1 cellular context compared by ENCODE assay signal in genomic region chr7:2638224-2638991, GRCh38.
A peak's percentile ranks its signal among the peaks of the same experiment; 100 is the strongest.
TF ChIP-seq lines count a peak whose summit lies in the region.

No MANE protein-coding gene starts in this region.

TF ChIP-seq in HepG2, 621 proteins besides CTCF, POLR2A, EP300 and RAD21 (continued from another document and continues in another):
- peak; percentile 95; the same call in 1 of the 2 replicates for TF ChIP-seq ZSCAN20 (CRISPR knock-in tag; IDR thresholded peaks at IDR 0.05; ENCODE audit: borderline replicate concordance)
- TF ChIP-seq CENPT (CRISPR knock-in tag; IDR thresholded peaks at IDR 0.05; ENCODE audit: low read depth), result no peak
- 0 out of 2 replicates have a peak, but pooled peaks have one; percentile 26 for TF ChIP-seq ZNF546 (CRISPR knock-in tag; conservative IDR thresholded peaks at IDR 0.05)
- no peak for TF ChIP-seq ZNF143 (CRISPR knock-in tag; IDR thresholded peaks at IDR 0.05)
- peak; percentile 26 for TF ChIP-seq HNRNPLL (IDR thresholded peaks at IDR 0.05; ENCODE audit: low read depth, low read length, poor library complexity, severe bottlenecking)
- TF ChIP-seq, protein P1, sequence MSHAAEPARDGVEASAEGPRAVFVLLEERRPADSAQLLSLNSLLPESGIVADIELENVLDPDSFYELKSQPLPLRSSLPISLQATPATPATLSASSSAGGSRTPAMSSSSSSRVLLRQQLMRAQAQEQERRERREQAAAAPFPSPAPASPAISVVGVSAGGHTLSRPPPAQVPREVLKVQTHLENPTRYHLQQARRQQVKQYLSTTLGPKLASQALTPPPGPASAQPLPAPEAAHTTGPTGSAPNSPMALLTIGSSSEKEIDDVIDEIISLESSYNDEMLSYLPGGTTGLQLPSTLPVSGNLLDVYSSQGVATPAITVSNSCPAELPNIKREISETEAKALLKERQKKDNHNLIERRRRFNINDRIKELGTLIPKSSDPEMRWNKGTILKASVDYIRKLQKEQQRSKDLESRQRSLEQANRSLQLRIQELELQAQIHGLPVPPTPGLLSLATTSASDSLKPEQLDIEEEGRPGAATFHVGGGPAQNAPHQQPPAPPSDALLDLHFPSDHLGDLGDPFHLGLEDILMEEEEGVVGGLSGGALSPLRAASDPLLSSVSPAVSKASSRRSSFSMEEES (CRISPR knock-in tag; IDR thresholded peaks at IDR 0.05), result peak; percentile 88
- no peak for TF ChIP-seq NFE2L2 (IDR thresholded peaks at IDR 0.05; ENCODE audit: low read length)
- no peak for TF ChIP-seq ZNF512 (CRISPR knock-in tag; IDR thresholded peaks at IDR 0.05)
- no peak for TF ChIP-seq ZNF768 (CRISPR knock-in tag; IDR thresholded peaks at IDR 0.05)
- no peak for TF ChIP-seq ZNF12 (CRISPR knock-in tag; IDR thresholded peaks at IDR 0.05)
- TF ChIP-seq NFKB2 (CRISPR knock-in tag; IDR thresholded peaks at IDR 0.05; ENCODE audit: borderline replicate concordance), result peak; percentile 97
- no peak for TF ChIP-seq BRF2 (CRISPR knock-in tag; IDR thresholded peaks at IDR 0.05)
- no peak for TF ChIP-seq HCFC1 (IDR thresholded peaks at IDR 0.05; ENCODE audit: low read depth, low read length)
- no peak for TF ChIP-seq NFRKB (IDR thresholded peaks at IDR 0.05)
- peak; percentile 56; the same call in 1 of the 2 replicates for TF ChIP-seq THRA (CRISPR knock-in tag; IDR thresholded peaks at IDR 0.05; ENCODE audit: borderline replicate concordance)
- TF ChIP-seq, protein P2, sequence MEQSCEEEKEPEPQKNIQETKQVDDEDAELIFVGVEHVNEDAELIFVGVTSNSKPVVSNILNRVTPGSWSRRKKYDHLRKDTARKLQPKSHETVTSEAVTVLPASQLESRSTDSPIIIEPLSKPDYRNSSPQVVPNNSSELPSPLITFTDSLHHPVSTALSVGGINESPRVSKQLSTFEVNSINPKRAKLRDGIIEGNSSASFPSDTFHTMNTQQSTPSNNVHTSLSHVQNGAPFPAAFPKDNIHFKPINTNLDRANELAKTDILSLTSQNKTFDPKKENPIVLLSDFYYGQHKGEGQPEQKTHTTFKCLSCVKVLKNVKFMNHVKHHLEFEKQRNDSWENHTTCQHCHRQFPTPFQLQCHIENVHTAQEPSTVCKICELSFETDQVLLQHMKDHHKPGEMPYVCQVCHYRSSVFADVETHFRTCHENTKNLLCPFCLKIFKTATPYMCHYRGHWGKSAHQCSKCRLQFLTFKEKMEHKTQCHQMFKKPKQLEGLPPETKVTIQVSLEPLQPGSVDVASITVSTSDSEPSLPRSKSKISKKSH (CRISPR knock-in tag; IDR thresholded peaks at IDR 0.05; ENCODE audit: borderline replicate concordance), result peak; percentile 44; the same call in 1 of the 2 replicates
- TF ChIP-seq NR3C1 (CRISPR knock-in tag; IDR thresholded peaks at IDR 0.05), result no peak
- TF ChIP-seq PHF5A (CRISPR knock-in tag; IDR thresholded peaks at IDR 0.05; ENCODE audit: low read depth, unreplicated experiment), result no peak
- TF ChIP-seq ZNF775 (CRISPR knock-in tag; IDR thresholded peaks at IDR 0.05; ENCODE audit: borderline replicate concordance), result no peak
- TF ChIP-seq ZBTB38 (CRISPR knock-in tag; IDR thresholded peaks at IDR 0.05), result no peak; the same call in none of the 2 replicates
- no peak for TF ChIP-seq ZNF549 (CRISPR knock-in tag; IDR thresholded peaks at IDR 0.05)
- peak; percentile 93; the same call in 1 of the 2 replicates for TF ChIP-seq ZNF556 (CRISPR knock-in tag; IDR thresholded peaks at IDR 0.05; ENCODE audit: borderline replicate concordance)
- TF ChIP-seq RCOR2 (CRISPR knock-in tag; IDR thresholded peaks at IDR 0.05), result peak; percentile 56; the same call in 1 of the 2 replicates
- 0 out of 2 replicates have a peak, but pooled peaks have one; percentile 23 for TF ChIP-seq DR1 (CRISPR knock-in tag; IDR thresholded peaks at IDR 0.05)
- peak; percentile 87 for TF ChIP-seq ARID5B (CRISPR knock-in tag; IDR thresholded peaks at IDR 0.05)
- no peak for TF ChIP-seq ZFP36L2 (CRISPR knock-in tag; IDR thresholded peaks at IDR 0.05)
- TF ChIP-seq ZNF3 (CRISPR knock-in tag; IDR thresholded peaks at IDR 0.05), result no peak
- TF ChIP-seq AKAP8 (CRISPR knock-in tag; IDR thresholded peaks at IDR 0.05), result peak; percentile 54; the same call in 1 of the 2 replicates
- peak; percentile 36; the same call in 1 of the 2 replicates for TF ChIP-seq NAIF1 (CRISPR knock-in tag; IDR thresholded peaks at IDR 0.05; ENCODE audit: borderline replicate concordance)
- TF ChIP-seq PCBP1 (IDR thresholded peaks at IDR 0.05; ENCODE audit: borderline replicate concordance, low read depth, low read length), result no peak
- no peak for TF ChIP-seq ZBTB1 (CRISPR knock-in tag; IDR thresholded peaks at IDR 0.05; ENCODE audit: borderline replicate concordance)
- TF ChIP-seq ELK4 (CRISPR knock-in tag; IDR thresholded peaks at IDR 0.05; ENCODE audit: borderline replicate concordance), result no peak
- TF ChIP-seq, protein P3, sequence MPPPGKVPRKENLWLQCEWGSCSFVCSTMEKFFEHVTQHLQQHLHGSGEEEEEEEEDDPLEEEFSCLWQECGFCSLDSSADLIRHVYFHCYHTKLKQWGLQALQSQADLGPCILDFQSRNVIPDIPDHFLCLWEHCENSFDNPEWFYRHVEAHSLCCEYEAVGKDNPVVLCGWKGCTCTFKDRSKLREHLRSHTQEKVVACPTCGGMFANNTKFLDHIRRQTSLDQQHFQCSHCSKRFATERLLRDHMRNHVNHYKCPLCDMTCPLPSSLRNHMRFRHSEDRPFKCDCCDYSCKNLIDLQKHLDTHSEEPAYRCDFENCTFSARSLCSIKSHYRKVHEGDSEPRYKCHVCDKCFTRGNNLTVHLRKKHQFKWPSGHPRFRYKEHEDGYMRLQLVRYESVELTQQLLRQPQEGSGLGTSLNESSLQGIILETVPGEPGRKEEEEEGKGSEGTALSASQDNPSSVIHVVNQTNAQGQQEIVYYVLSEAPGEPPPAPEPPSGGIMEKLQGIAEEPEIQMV (CRISPR knock-in tag; IDR thresholded peaks at IDR 0.05; ENCODE audit: low read depth), result peak; percentile 71; the same call in 1 of the 2 replicates
- TF ChIP-seq, protein P4, sequence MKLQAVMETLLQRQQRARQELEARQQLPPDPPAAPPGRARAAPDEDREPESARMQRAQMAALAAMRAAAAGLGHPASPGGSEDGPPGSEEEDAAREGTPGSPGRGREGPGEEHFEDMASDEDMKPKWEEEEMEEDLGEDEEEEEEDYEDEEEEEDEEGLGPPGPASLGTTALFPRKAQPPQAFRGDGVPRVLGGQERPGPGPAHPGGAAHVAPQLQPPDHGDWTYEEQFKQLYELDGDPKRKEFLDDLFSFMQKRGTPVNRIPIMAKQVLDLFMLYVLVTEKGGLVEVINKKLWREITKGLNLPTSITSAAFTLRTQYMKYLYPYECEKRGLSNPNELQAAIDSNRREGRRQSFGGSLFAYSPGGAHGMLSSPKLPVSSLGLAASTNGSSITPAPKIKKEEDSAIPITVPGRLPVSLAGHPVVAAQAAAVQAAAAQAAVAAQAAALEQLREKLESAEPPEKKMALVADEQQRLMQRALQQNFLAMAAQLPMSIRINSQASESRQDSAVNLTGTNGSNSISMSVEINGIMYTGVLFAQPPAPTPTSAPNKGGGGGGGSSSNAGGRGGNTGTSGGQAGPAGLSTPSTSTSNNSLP (IDR thresholded peaks at IDR 0.05; ENCODE audit: low read depth, low read length), result no peak
- no peak for TF ChIP-seq ATF7 (IDR thresholded peaks at IDR 0.05)
- TF ChIP-seq ATF7 (CRISPR knock-in tag; IDR thresholded peaks at IDR 0.05), result peak; percentile 65; the same call in 1 of the 2 replicates
- no peak for TF ChIP-seq TBX3 (IDR thresholded peaks at IDR 0.05; ENCODE audit: borderline replicate concordance)
- TF ChIP-seq HNF4A (CRISPR knock-in tag; IDR thresholded peaks at IDR 0.05), result peak; percentile 97
- TF ChIP-seq MYC (CRISPR knock-in tag; IDR thresholded peaks at IDR 0.05; ENCODE audit: borderline replicate concordance), result peak; percentile 100
- TF ChIP-seq REXO4 (CRISPR knock-in tag; IDR thresholded peaks at IDR 0.05; ENCODE audit: borderline replicate concordance), result no peak
- TF ChIP-seq SOX6 (IDR thresholded peaks at IDR 0.05), result no peak
- TF ChIP-seq SOX6 (CRISPR knock-in tag; IDR thresholded peaks at IDR 0.05), result peak; percentile 67
- no peak; the same call in 1 of the 2 replicates for TF ChIP-seq ZBED4 (CRISPR knock-in tag; IDR thresholded peaks at IDR 0.05; ENCODE audit: borderline replicate concordance)
- TF ChIP-seq ZNF780A (CRISPR knock-in tag; IDR thresholded peaks at IDR 0.05), result no peak
